9 cellular contexts compared by ENCODE assay signal in the genomic region with DNA sequence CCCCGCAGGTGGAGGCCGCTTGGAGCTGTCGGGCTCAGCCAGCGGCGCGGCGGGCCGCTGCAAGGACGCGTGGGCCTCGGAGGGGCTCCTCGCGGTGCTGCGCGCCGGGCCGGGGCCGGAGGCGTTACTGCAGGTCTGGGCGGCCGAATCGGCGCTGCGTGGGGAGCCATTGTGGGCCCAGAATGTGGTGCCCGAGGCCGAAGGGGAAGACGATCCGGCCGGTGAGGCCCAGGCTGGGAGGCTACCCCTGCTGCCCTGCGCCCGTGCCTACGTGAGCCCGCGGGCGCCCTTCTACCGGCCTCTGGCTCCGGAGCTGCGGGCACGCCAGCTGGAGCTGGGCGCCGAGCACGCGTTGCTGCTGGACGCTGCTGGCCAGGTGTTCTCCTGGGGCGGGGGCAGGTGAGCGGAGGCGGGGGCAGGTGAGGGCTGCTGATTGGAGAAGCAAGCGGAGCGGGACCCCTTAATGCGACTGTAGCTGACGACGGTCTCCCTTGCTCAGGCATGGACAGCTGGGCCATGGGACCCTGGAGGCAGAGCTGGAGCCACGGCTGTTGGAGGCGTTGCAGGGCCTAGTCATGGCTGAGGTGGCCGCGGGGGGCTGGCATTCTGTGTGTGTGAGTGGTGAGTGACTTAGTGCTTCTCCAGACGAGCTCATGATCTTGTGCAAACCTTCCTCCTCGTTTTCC. TPM values are rescaled to one million over a fixed set of nuclear protein-coding genes. Genes with fewer than 3 reads are reported as not detected.
A peak's percentile ranks its signal among the peaks of the same experiment; 100 is the strongest.
DNase-seq lines count a peak whose midpoint lies in the region; ATAC-seq and TF ChIP-seq lines count a peak whose summit lies in the region.
"Had no signal": no experiment of that assay in that cellular context is flagged by ENCODE, and none has a peak within 500 bp of the region (broad histone marks: within the 10 kb centered on the region; RNA-seq: fewer than 3 reads in every experiment).

No MANE protein-coding gene starts in this region.

- H3K27ac ChIP-seq in ectodermal cell (ENCODE audit: insufficient read depth, low read depth, low read length, poor library complexity, severe bottlenecking), result no peak overlapping the region
- H3K27ac ChIP-seq: epithelial cell of prostate had no signal

- no peaks in the 10 kb centered on the region for H3K9me3 ChIP-seq in ectodermal cell (ENCODE audit: control insufficient read depth, low read length)

- no peak for TF ChIP-seq CTCF in AG10803 (conservative IDR thresholded peaks at IDR 0.05; ENCODE audit: low read length)

- 16% methylated on average over 58 of the region's 58 CpGs for WGBS in ectodermal cell, 2 experiments

- DNase-seq in AG10803 (ENCODE audit: low read depth) (peak; percentile 25), NCI-H2227 (lab: John Stamatoyannopoulos, UW; ENCODE audit: unreplicated experiment) (peak; percentile 45), midbrain (lab: John Stamatoyannopoulos, UW) (peak; percentile 42), NCI-H1436 (lab: John Stamatoyannopoulos, UW) (no peak), HCEC 1CT (no peak)

- H3K4me1 ChIP-seq in ectodermal cell (ENCODE audit: control insufficient read depth, insufficient read depth, low read length), result peaks cover 14% of the 10 kb centered on the region

- ATAC-seq in GM18858 (IDR thresholded peaks at IDR 0.05; ENCODE audit: unreplicated experiment) (no peak), GM21786 (IDR thresholded peaks at IDR 0.05; ENCODE audit: unreplicated experiment) (no peak)

- H3K4me3 ChIP-seq in AG10803 (ENCODE audit: low read length) (peak overlapping the region; percentile 68), ectodermal cell (ENCODE audit: insufficient read depth, low read depth, low read length) (peak overlapping the region; percentile 63)

- H3K27me3 ChIP-seq in ectodermal cell (ENCODE audit: control insufficient read depth, insufficient read depth, low read length, poor library complexity, severe bottlenecking), result peaks cover 12% of the 10 kb centered on the region

- H3K36me3 ChIP-seq in ectodermal cell (ENCODE audit: control insufficient read depth, insufficient read depth, low read length), result peaks cover 12% of the 10 kb centered on the region

RNA-seq across cellular contexts. Expression of gene RCCD1, which starts 2.6 kb away (rescaled TPM):
- 14.3 TPM for polyA plus RNA-seq in ectodermal cell (2013, experiment 1 of 4)
- polyA plus RNA-seq in ectodermal cell (2013, experiment 2 of 4), result 14.6 TPM
- 18.2 TPM for polyA plus RNA-seq in ectodermal cell (2013, experiment 3 of 4)
- polyA plus RNA-seq in ectodermal cell (2013, experiment 4 of 4), result 19.0 TPM

RNA-seq across cellular contexts. Expression of gene UNC45A, which starts 22.2 kb away (rescaled TPM):
- 72.6 TPM for polyA plus RNA-seq in ectodermal cell (2013, experiment 1 of 4)
- 79.2 TPM for polyA plus RNA-seq in ectodermal cell (2013, experiment 2 of 4)
- 58.1 TPM for polyA plus RNA-seq in ectodermal cell (2013, experiment 3 of 4)
- 60.6 TPM for polyA plus RNA-seq in ectodermal cell (2013, experiment 4 of 4)

RNA-seq across cellular contexts. Expression of gene HDDC3, which starts 24.9 kb away (rescaled TPM):
- 17.9 TPM for polyA plus RNA-seq in ectodermal cell (2013, experiment 1 of 4)
- polyA plus RNA-seq in ectodermal cell (2013, experiment 2 of 4), result 14.7 TPM
- polyA plus RNA-seq in ectodermal cell (2013, experiment 3 of 4), result 15.2 TPM
- polyA plus RNA-seq in ectodermal cell (2013, experiment 4 of 4), result 16.6 TPM

RNA-seq across cellular contexts. Expression of gene PRC1, which starts 37.1 kb away (rescaled TPM):
- polyA plus RNA-seq in ectodermal cell (2013, experiment 1 of 4), result 118 TPM
- polyA plus RNA-seq in ectodermal cell (2013, experiment 2 of 4), result 83.3 TPM
- polyA plus RNA-seq in ectodermal cell (2013, experiment 3 of 4), result 122 TPM
- polyA plus RNA-seq in ectodermal cell (2013, experiment 4 of 4), result 116 TPM

RNA-seq across cellular contexts. Expression of gene MAN2A2, which starts 54.1 kb away (rescaled TPM):
- 32.3 TPM for polyA plus RNA-seq in ectodermal cell (2013, experiment 1 of 4)
- 32.5 TPM for polyA plus RNA-seq in ectodermal cell (2013, experiment 2 of 4)
- 31.3 TPM for polyA plus RNA-seq in ectodermal cell (2013, experiment 3 of 4)
- 31.2 TPM for polyA plus RNA-seq in ectodermal cell (2013, experiment 4 of 4)

Comparison
In these comparisons a context has a peak if more than half of its experiments do, and no peak if none do; other contexts are left out.
1. DNase-seq: peak in AG10803 (single experiment), NCI-H2227 (single experiment) and midbrain (single experiment); none in NCI-H1436 (single experiment) and HCEC 1CT (single experiment).